Comparison of ENCODE assay signal across 19 cellular contexts in genomic region chr6:677919-678318, GRCh38.
"Had no signal": no experiment of that assay in that cellular context is flagged by ENCODE, and none has a peak within 500 bp of the region (broad histone marks: within the 10 kb centered on the region; RNA-seq: fewer than 3 reads in every experiment).

No MANE protein-coding gene starts in this region.

- H3K27me3 Mint-ChIP-seq: dendritic cell treated with granulocyte-macrophage colony-stimulating factor and Interleukin-4, amounts not matched to agents 40 ng/mL and 50 ng/mL, for 4 days; effector memory CD8-positive, alpha-beta T cell; naive thymus-derived CD4-positive, alpha-beta T cell; stimulated activated memory B cell treated with anti-CD40 and anti-IgM and Interleukin-4, amounts not matched to agents 10 μg/mL and 1 μg/mL and 100 μg/mL, for 72 hours; stimulated activated naive CD8-positive, alpha-beta T cell treated with anti-CD3 and anti-CD28 coated beads, Interleukin-15, Interleukin-2, amounts not matched to agents 100 ng/mL and 50 ng/mL, for 24 hours had no signal

- H3K9me3 Mint-ChIP-seq: dendritic cell treated with granulocyte-macrophage colony-stimulating factor and Interleukin-4, amounts not matched to agents 40 ng/mL and 50 ng/mL, for 4 days; effector memory CD8-positive, alpha-beta T cell; naive thymus-derived CD4-positive, alpha-beta T cell; stimulated activated naive CD8-positive, alpha-beta T cell treated with anti-CD3 and anti-CD28 coated beads, Interleukin-15, Interleukin-2, amounts not matched to agents 100 ng/mL and 50 ng/mL, for 24 hours had no signal

- H3K9ac ChIP-seq: parathyroid adenoma had no signal

- H3K4me3 Mint-ChIP-seq: dendritic cell treated with granulocyte-macrophage colony-stimulating factor and Interleukin-4, amounts not matched to agents 40 ng/mL and 50 ng/mL, for 4 days; effector memory CD8-positive, alpha-beta T cell; naive thymus-derived CD4-positive, alpha-beta T cell; nephron progenitor cell; stimulated activated memory B cell treated with anti-CD40 and anti-IgM and Interleukin-4, amounts not matched to agents 10 μg/mL and 1 μg/mL and 100 μg/mL, for 72 hours; stimulated activated naive CD8-positive, alpha-beta T cell treated with anti-CD3 and anti-CD28 coated beads, Interleukin-15, Interleukin-2, amounts not matched to agents 100 ng/mL and 50 ng/mL, for 24 hours had no signal

- H3K27ac Mint-ChIP-seq: dendritic cell treated with granulocyte-macrophage colony-stimulating factor and Interleukin-4, amounts not matched to agents 40 ng/mL and 50 ng/mL, for 4 days; effector memory CD8-positive, alpha-beta T cell; naive thymus-derived CD4-positive, alpha-beta T cell; nephron progenitor cell; stimulated activated memory B cell treated with anti-CD40 and anti-IgM and Interleukin-4, amounts not matched to agents 10 μg/mL and 1 μg/mL and 100 μg/mL, for 72 hours; stimulated activated naive CD8-positive, alpha-beta T cell treated with anti-CD3 and anti-CD28 coated beads, Interleukin-15, Interleukin-2, amounts not matched to agents 100 ng/mL and 50 ng/mL, for 24 hours had no signal

- H3K4me3 ChIP-seq: esophagus muscularis mucosa, prostate gland, right lobe of liver, testis, tibial nerve, upper lobe of right lung, vagina had no signal

- H3K36me3 ChIP-seq: esophagus muscularis mucosa, prostate gland, right lobe of liver, tibial nerve, upper lobe of right lung, vagina had no signal

- ATAC-seq: effector memory CD8-positive, alpha-beta T cell; naive thymus-derived CD4-positive, alpha-beta T cell; right lobe of liver; stimulated activated memory B cell treated with anti-CD40 and anti-IgM and Interleukin-4, amounts not matched to agents 10 μg/mL and 1 μg/mL and 100 μg/mL, for 72 hours; upper lobe of right lung had no signal

- DNase-seq: effector memory CD8-positive, alpha-beta T cell; foreskin fibroblast; kidney glomerular epithelial cell; naive thymus-derived CD4-positive, alpha-beta T cell; nephron progenitor cell; retina; right lobe of liver; stimulated activated CD4-positive, alpha-beta T cell treated with anti-CD3 and anti-CD28 coated beads, Interleukin-4, amount 100 ng/mL, for 24 hours; testis; upper lobe of right lung had no signal

- H3K27ac ChIP-seq: epithelial cell of prostate, esophagus muscularis mucosa, parathyroid adenoma, prostate gland, right lobe of liver, testis, tibial nerve, upper lobe of right lung, vagina had no signal

- H3K9me3 ChIP-seq: esophagus muscularis mucosa, prostate gland, right lobe of liver, testis, tibial nerve, upper lobe of right lung, vagina had no signal

- H3K4me1 ChIP-seq: parathyroid adenoma, prostate gland, testis had no signal

- H3K27me3 ChIP-seq: esophagus muscularis mucosa, right lobe of liver, testis, tibial nerve, upper lobe of right lung, vagina had no signal
